In the genomic region with DNA sequence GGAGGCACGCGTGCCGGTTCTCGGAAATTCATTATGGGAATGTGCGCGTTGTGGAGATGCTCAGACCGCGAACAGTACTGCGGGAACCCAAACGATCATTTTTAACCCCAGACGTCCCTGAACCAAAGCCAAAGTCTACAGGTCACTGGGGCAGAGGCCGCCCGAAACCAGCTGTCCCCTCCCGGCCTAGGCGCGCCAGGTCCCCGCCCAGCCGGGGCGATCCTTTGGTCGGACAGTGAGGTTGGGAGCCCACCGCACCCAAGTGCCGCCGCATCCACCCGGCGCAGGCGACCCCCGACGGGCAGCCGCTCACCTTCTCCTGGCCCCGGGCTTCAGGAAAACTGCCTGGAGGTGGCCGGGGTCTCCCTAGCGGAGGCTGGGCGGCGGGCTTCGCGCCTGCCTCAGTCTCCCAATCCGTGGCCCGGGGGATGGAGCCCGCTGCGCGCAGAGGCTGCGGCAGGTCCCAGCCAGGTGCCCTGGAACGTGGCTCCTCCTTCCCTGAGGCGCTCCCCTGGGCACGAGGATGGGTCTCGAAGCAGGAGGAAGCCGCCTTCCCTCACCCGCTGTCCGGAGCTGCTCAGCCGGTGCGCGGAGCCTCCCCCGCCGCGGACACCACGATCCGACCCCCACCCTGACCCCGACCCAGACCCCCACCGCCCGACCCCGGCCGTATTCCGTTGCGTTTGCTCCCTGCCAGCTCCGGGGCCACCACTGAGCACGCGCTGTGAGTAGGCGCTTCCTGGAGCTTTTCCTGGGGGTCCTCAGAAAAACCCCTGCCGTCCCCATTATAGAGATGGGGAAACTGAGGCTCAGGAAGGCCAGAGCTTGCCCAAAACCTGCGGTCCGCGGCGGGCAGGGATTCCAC, we compare ENCODE assay signal across 7 cellular contexts. TPM values are rescaled to one million over a fixed set of nuclear protein-coding genes. Genes with fewer than 3 reads are reported as not detected.
A peak's percentile ranks its signal among the peaks of the same experiment; 100 is the strongest.
DNase-seq lines count a peak whose midpoint lies in the region; ATAC-seq and TF ChIP-seq lines count a peak whose summit lies in the region.

No MANE protein-coding gene starts in this region.

- H3K9me3 ChIP-seq in HAP-1, result no peaks in the 10 kb centered on the region
- H3K9me3 ChIP-seq in hepatocyte (ENCODE audit: low read depth), result no peaks in the 10 kb centered on the region

- WGBS in hepatocyte (ENCODE audit: low lambda C conversion rate, missing lambda C conversion rate), result 5% methylated on average over 58 of the region's 73 CpGs

- no peaks in the 10 kb centered on the region for H3K9me3 Mint-ChIP-seq in WTC11
- no peaks in the 10 kb centered on the region for H3K9me3 Mint-ChIP-seq in stimulated activated effector memory CD8-positive, alpha-beta T cell treated with anti-CD3 and anti-CD28 coated beads, Interleukin-12 subunit alpha, Interleukin-12 subunit beta, amount 100 ng/mL, for 72 hours

- TF ChIP-seq CTCF in WTC11 (IDR thresholded peaks at IDR 0.05) (no peak), hepatocyte (IDR thresholded peaks at IDR 0.05; ENCODE audit: poor library complexity) (no peak)

- POLR2A ChIA-PET in WTC11 (lab: Charles Lee), result no interaction called here

- no peaks in the 10 kb centered on the region for H3K36me3 Mint-ChIP-seq in WTC11
- H3K36me3 Mint-ChIP-seq in stimulated activated effector memory CD8-positive, alpha-beta T cell treated with anti-CD3 and anti-CD28 coated beads, Interleukin-12 subunit alpha, Interleukin-12 subunit beta, amount 100 ng/mL, for 72 hours, result peaks cover 16% of the 10 kb centered on the region

- H3K4me2 ChIP-seq in hepatocyte, result peak overlapping the region; percentile 99

- DNase-seq in HAP-1 (ENCODE audit: low spot score in 2 of 2), result no peak
- DNase-seq in WTC11 (ENCODE audit: low spot score), result no peak
- DNase-seq in hepatocyte (ENCODE audit: low spot score), result no peak
- no peak for DNase-seq in stimulated activated effector memory CD8-positive, alpha-beta T cell treated with anti-CD3 and anti-CD28 coated beads, Interleukin-12 subunit alpha, Interleukin-12 subunit beta, amount 100 ng/mL, for 72 hours (ENCODE audit: low spot score in 2 of 2)
- DNase-seq in islet precursor cell, result no peak
- no peak for DNase-seq in stimulated activated CD4-positive, alpha-beta T cell treated with anti-CD3 and anti-CD28 coated beads, Interleukin-4, amount 100 ng/mL, for 1 hour
- no peak for DNase-seq in NCI-H146 (lab: John Stamatoyannopoulos, UW)

- peak; percentile 9 for ATAC-seq in WTC11
- ATAC-seq in stimulated activated effector memory CD8-positive, alpha-beta T cell treated with anti-CD3 and anti-CD28 coated beads, Interleukin-12 subunit alpha, Interleukin-12 subunit beta, amount 100 ng/mL, for 72 hours, result no peak

- peaks cover 72% of the 10 kb centered on the region for H3K27me3 Mint-ChIP-seq in WTC11 (ENCODE audit: low read depth)

- H4K20me1 ChIP-seq in hepatocyte (ENCODE audit: insufficient read depth, poor library complexity, severe bottlenecking), result no peaks in the 10 kb centered on the region

- peak overlapping the region; percentile 13 for H3K4me3 ChIP-seq in HAP-1
- H3K4me3 ChIP-seq in hepatocyte, result peak overlapping the region; percentile 45

- H3K36me3 ChIP-seq in HAP-1 (replicated peaks), result no peaks in the 10 kb centered on the region
- no peaks in the 10 kb centered on the region for H3K36me3 ChIP-seq in hepatocyte (replicated peaks; ENCODE audit: insufficient read depth, low read depth)

- in situ Hi-C loops in HAP-1 (cut with MboI; ENCODE audit: low sequenced_read_pairs), result no loop called here

- H3K79me2 ChIP-seq in hepatocyte, result no peaks in the 10 kb centered on the region

- H3K9me2 ChIP-seq in hepatocyte (replicated peaks; ENCODE audit: insufficient read depth), result no peaks in the 10 kb centered on the region

- no peak overlapping the region for H3K27ac ChIP-seq in hepatocyte

- H3K4me1 Mint-ChIP-seq in WTC11, result peaks cover 37% of the 10 kb centered on the region
- peaks cover 52% of the 10 kb centered on the region for H3K4me1 Mint-ChIP-seq in stimulated activated effector memory CD8-positive, alpha-beta T cell treated with anti-CD3 and anti-CD28 coated beads, Interleukin-12 subunit alpha, Interleukin-12 subunit beta, amount 100 ng/mL, for 72 hours

- H3K4me1 ChIP-seq in HAP-1 (no peaks in the 10 kb centered on the region), hepatocyte (ENCODE audit: insufficient read depth) (peaks cover 24% of the 10 kb centered on the region)

- peak overlapping the region; percentile 49 for H2AFZ ChIP-seq in hepatocyte

- H3K27ac Mint-ChIP-seq in WTC11, result no peak overlapping the region
- peak overlapping the region; percentile 96 for H3K27ac Mint-ChIP-seq in stimulated activated effector memory CD8-positive, alpha-beta T cell treated with anti-CD3 and anti-CD28 coated beads, Interleukin-12 subunit alpha, Interleukin-12 subunit beta, amount 100 ng/mL, for 72 hours

- H3K4me3 Mint-ChIP-seq in WTC11, result peak overlapping the region; percentile 67
- peak overlapping the region; percentile 98 for H3K4me3 Mint-ChIP-seq in stimulated activated effector memory CD8-positive, alpha-beta T cell treated with anti-CD3 and anti-CD28 coated beads, Interleukin-12 subunit alpha, Interleukin-12 subunit beta, amount 100 ng/mL, for 72 hours

- CTCF ChIA-PET in WTC11 (lab: Charles Lee), result interaction anchor here (0.6 to 2.3 kb wide), 16 partner anchors 18 to 438 kb away, joined by 3 to 10 read pairs (median 5); a partner anchor contains a TSS

- H3K27me3 ChIP-seq in HAP-1 (ENCODE audit: low read depth) (peaks cover 54% of the 10 kb centered on the region), hepatocyte (peaks cover 51% of the 10 kb centered on the region)

TF ChIP-seq in WTC11, 78 proteins besides CTCF, POLR2A, EP300 and RAD21:
- TF ChIP-seq TP53 (CRISPR knock-in tag; IDR thresholded peaks at IDR 0.05), result peak; percentile 48; the same call in 1 of the 2 replicates
- TF ChIP-seq, protein P1, sequence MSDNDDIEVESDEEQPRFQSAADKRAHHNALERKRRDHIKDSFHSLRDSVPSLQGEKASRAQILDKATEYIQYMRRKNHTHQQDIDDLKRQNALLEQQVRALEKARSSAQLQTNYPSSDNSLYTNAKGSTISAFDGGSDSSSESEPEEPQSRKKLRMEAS (CRISPR knock-in tag; IDR thresholded peaks at IDR 0.05), result 0 out of 2 replicates have a peak, but pooled peaks have one; percentile 24
- TF ChIP-seq, protein P2, sequence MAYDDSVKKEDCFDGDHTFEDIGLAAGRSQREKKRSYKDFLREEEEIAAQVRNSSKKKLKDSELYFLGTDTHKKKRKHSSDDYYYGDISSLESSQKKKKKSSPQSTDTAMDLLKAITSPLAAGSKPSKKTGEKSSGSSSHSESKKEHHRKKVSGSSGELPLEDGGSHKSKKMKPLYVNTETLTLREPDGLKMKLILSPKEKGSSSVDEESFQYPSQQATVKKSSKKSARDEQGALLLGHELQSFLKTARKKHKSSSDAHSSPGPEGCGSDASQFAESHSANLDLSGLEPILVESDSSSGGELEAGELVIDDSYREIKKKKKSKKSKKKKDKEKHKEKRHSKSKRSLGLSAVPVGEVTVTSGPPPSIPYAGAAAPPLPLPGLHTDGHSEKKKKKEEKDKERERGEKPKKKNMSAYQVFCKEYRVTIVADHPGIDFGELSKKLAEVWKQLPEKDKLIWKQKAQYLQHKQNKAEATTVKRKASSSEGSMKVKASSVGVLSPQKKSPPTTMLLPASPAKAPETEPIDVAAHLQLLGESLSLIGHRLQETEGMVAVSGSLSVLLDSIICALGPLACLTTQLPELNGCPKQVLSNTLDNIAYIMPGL (CRISPR knock-in tag; IDR thresholded peaks at IDR 0.05), result peak; percentile 66
- TF ChIP-seq TEAD4 (CRISPR knock-in tag; IDR thresholded peaks at IDR 0.05), result 0 out of 2 replicates have a peak, but pooled peaks have one; percentile 20
- TF ChIP-seq, protein P3, sequence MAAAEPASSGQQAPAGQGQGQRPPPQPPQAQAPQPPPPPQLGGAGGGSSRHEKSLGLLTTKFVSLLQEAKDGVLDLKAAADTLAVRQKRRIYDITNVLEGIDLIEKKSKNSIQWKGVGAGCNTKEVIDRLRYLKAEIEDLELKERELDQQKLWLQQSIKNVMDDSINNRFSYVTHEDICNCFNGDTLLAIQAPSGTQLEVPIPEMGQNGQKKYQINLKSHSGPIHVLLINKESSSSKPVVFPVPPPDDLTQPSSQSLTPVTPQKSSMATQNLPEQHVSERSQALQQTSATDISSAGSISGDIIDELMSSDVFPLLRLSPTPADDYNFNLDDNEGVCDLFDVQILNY (CRISPR knock-in tag; IDR thresholded peaks at IDR 0.05), result peak; percentile 40; the same call in 1 of the 2 replicates
- TF ChIP-seq SP1 (CRISPR knock-in tag; conservative IDR thresholded peaks at IDR 0.05), result no peak
- TF ChIP-seq HMGA2 (CRISPR knock-in tag; IDR thresholded peaks at IDR 0.05), result no peak
- TF ChIP-seq GABPB1 (CRISPR knock-in tag; IDR thresholded peaks at IDR 0.05), result no peak

RNA-seq across cellular contexts. Expression of a gene that starts 8.1 kb away (rescaled TPM):
- total RNA-seq in WTC11 (2021) (72.8 to 81.0 TPM (median 77.2 TPM) in 3 replicates), hepatocyte (11.5 and 16.3 TPM in 2 replicates)
- polyA plus RNA-seq in hepatocyte, result 33.2 and 37.2 TPM in 2 replicates

RNA-seq across cellular contexts. Expression of a gene that starts 11.0 kb away (rescaled TPM):
- total RNA-seq in WTC11 (2021), result 1.0 to 1.5 TPM (median 1.5 TPM) in 3 replicates
- 1.6 and 3.8 TPM in 2 replicates for total RNA-seq in hepatocyte
- 3.8 and 4.2 TPM in 2 replicates for polyA plus RNA-seq in hepatocyte

RNA-seq across cellular contexts. Expression of a gene that starts 58.2 kb away (rescaled TPM):
- 96.0 to 117 TPM (median 112 TPM) in 3 replicates for total RNA-seq in WTC11 (2021)
- total RNA-seq in hepatocyte, result 344 and 348 TPM in 2 replicates
- 315 and 362 TPM in 2 replicates for polyA plus RNA-seq in hepatocyte
